Comparison of ENCODE assay signal across 9 cellular contexts in the genomic region with DNA sequence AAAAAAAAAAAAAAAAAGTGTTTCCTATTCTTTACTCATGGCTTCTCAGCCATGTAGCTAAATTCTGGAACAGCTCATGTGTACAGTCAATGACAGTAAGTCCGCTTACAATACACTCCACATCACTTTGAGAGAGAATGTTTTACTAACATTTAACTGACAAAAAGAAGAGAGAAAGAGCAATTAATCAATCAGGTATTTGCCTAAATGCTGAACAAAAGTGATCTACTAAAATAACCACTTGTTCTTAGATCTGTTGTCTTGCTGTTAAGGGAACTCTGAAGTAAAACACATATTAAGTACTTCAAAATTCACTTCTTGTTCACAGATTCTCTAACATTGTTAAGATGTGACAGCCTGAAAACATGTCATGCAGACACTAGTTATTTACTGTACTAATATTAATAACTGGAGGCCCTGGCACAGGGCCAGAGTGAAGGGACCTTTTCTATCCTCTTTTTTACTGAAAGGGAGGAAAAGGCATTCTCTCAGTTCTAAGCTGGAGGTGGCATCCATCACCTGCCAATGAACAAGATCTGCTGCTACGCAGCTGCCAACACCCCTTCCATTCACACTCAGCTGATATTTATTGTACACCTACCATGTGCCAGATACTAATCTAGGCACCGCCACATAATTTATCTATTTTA.
DNase-seq lines count a peak whose midpoint lies in the region; ATAC-seq and FAIRE-seq lines count a peak whose summit lies in the region.
"Had no signal": no experiment of that assay in that cellular context is flagged by ENCODE, and none has a peak within 500 bp of the region (broad histone marks: within the 10 kb centered on the region; RNA-seq: fewer than 3 reads in every experiment).

No MANE protein-coding gene starts in this region.

- no peaks in the 10 kb centered on the region for H3K9me3 ChIP-seq in adipocyte (ENCODE audit: control insufficient read depth, low read length)

- H3K9ac ChIP-seq in adipocyte (ENCODE audit: low read length): peak overlapping the region; percentile 73

- no peaks in the 10 kb centered on the region for H3K36me3 ChIP-seq in adipocyte (ENCODE audit: control insufficient read depth, insufficient read depth, low read length, severe bottlenecking)

- DNase-seq in NCI-H510A treated with DMSO at 0.1 percent for 48 hours (lab: John Stamatoyannopoulos, UW): peak; percentile 4
- no peak for DNase-seq in NCI-H510A (lab: John Stamatoyannopoulos, UW)
- DNase-seq in adipocyte (ENCODE audit: low read depth): no peak
- DNase-seq in iris pigment epithelial cell (ENCODE audit: low read depth): peak; percentile 21
- peak; percentile 32 for DNase-seq in urothelium cell line (ENCODE audit: low spot score)
- DNase-seq in RPMI8226: no peak
- no peak for DNase-seq in DMS79 (lab: John Stamatoyannopoulos, UW)

- H3K4me3 ChIP-seq in adipocyte (ENCODE audit: low read length): peak overlapping the region; percentile 47

- H3K4me1 ChIP-seq in adipocyte (ENCODE audit: control insufficient read depth, insufficient read depth, low read length): peaks cover 61% of the 10 kb centered on the region

- ATAC-seq in GM18519 (IDR thresholded peaks at IDR 0.05; ENCODE audit: low FRiP score, unreplicated experiment): no peak

- H3K27me3 ChIP-seq in adipocyte (replicated peaks; ENCODE audit: control insufficient read depth, insufficient read depth, low read length): no peaks in the 10 kb centered on the region

- FAIRE-seq in urothelium cell line (lab: Jason Lieb, UNC): no peak
- FAIRE-seq: frontal cortex had no signal

Comparison
In these comparisons a context has a peak if more than half of its experiments do, and no peak if none do; other contexts are left out.
1. DNase-seq: peak in NCI-H510A treated with DMSO at 0.1 percent for 48 hours (single experiment), iris pigment epithelial cell (single experiment) and urothelium cell line (single experiment); none in NCI-H510A (single experiment), adipocyte (single experiment), RPMI8226 (single experiment) and DMS79 (single experiment).